In genomic region chr11:120612363-120613263, GRCh38 we compare ENCODE assay signal across 8 cellular contexts.
A peak's percentile ranks its signal among the peaks of the same experiment; 100 is the strongest.
DNase-seq lines count a peak whose midpoint lies in the region; ATAC-seq lines count a peak whose summit lies in the region.

No MANE protein-coding gene starts in this region.

- POLR2A ChIA-PET in activated naive CD8-positive, alpha-beta T cell treated with anti-CD3 and anti-CD28 coated beads, Interleukin-2, amount 10 ng/mL, durations not matched to agents 7 days and 5 days (lab: Charles Lee) = no interaction called here

- no peak overlapping the region for H3K4me3 Mint-ChIP-seq in activated naive CD8-positive, alpha-beta T cell treated with anti-CD3 and anti-CD28 coated beads, Interleukin-2, amount 10 ng/mL, durations not matched to agents 7 days and 5 days

- peaks cover 2 to 3% of the 10 kb centered on the region in 2 donors for H3K9me3 Mint-ChIP-seq in activated naive CD4-positive, alpha-beta T cell treated with anti-CD3 and anti-CD28 coated beads, Interleukin-2, amount 50 U/mL, for 72 hours
- H3K9me3 Mint-ChIP-seq in activated naive CD8-positive, alpha-beta T cell treated with anti-CD3 and anti-CD28 coated beads, Interleukin-2, amount 10 ng/mL, durations not matched to agents 7 days and 5 days = peaks cover 2% of the 10 kb centered on the region

- peak in 1 of 2 donors; percentile 9 for DNase-seq in activated naive CD4-positive, alpha-beta T cell treated with anti-CD3 and anti-CD28 coated beads, Interleukin-2, amount 50 U/mL, for 72 hours (ENCODE audit: low spot score in 2 of 2)
- DNase-seq in activated naive CD4-positive, alpha-beta T cell (lab: John Stamatoyannopoulos, UW) = no peak
- no peak for DNase-seq in activated naive CD8-positive, alpha-beta T cell treated with anti-CD3 and anti-CD28 coated beads, Interleukin-2, amount 10 ng/mL, durations not matched to agents 7 days and 5 days
- peak; percentile 24 for DNase-seq in stimulated activated CD8-positive, alpha-beta memory T cell treated with anti-CD3 and anti-CD28 coated beads, Interleukin-4, amount 100 ng/mL, for 48 hours
- DNase-seq in NCI-H1930 (lab: John Stamatoyannopoulos, UW) (no peak), putamen (ENCODE audit: low spot score) (no peak)
- DNase-seq in stimulated activated CD4-positive, alpha-beta T cell treated with anti-CD3 and anti-CD28 coated beads, Interleukin-2, amount 100 ng/mL, for 48 hours = no peak

- ATAC-seq in activated naive CD4-positive, alpha-beta T cell treated with anti-CD3 and anti-CD28 coated beads, Interleukin-2, amount 50 U/mL, for 72 hours = peak; percentile 65 to 93
- ATAC-seq in HG03060 (IDR thresholded peaks at IDR 0.05; ENCODE audit: low read depth, unreplicated experiment) = peak; percentile 88
- peak; percentile 72 for ATAC-seq in activated naive CD8-positive, alpha-beta T cell treated with anti-CD3 and anti-CD28 coated beads, Interleukin-2, amount 10 ng/mL, durations not matched to agents 7 days and 5 days (ENCODE audit: low read depth)

- peak overlapping the region; percentile 19 to 88 for H3K27ac Mint-ChIP-seq in activated naive CD4-positive, alpha-beta T cell treated with anti-CD3 and anti-CD28 coated beads, Interleukin-2, amount 50 U/mL, for 72 hours
- peak overlapping the region; percentile 58 for H3K27ac Mint-ChIP-seq in activated naive CD8-positive, alpha-beta T cell treated with anti-CD3 and anti-CD28 coated beads, Interleukin-2, amount 10 ng/mL, durations not matched to agents 7 days and 5 days

- no peaks in the 10 kb centered on the region for H3K27me3 Mint-ChIP-seq in activated naive CD8-positive, alpha-beta T cell treated with anti-CD3 and anti-CD28 coated beads, Interleukin-2, amount 10 ng/mL, durations not matched to agents 7 days and 5 days

- H3K4me1 Mint-ChIP-seq in activated naive CD8-positive, alpha-beta T cell treated with anti-CD3 and anti-CD28 coated beads, Interleukin-2, amount 10 ng/mL, durations not matched to agents 7 days and 5 days = peaks cover 13% of the 10 kb centered on the region

- peaks cover 2 to 3% of the 10 kb centered on the region in 2 donors for H3K36me3 Mint-ChIP-seq in activated naive CD4-positive, alpha-beta T cell treated with anti-CD3 and anti-CD28 coated beads, Interleukin-2, amount 50 U/mL, for 72 hours
- no peaks in the 10 kb centered on the region for H3K36me3 Mint-ChIP-seq in activated naive CD8-positive, alpha-beta T cell treated with anti-CD3 and anti-CD28 coated beads, Interleukin-2, amount 10 ng/mL, durations not matched to agents 7 days and 5 days
